ENCODE assay signal across 1 cellular context in genomic region chr19:58400916-58401824, GRCh38.
A peak's percentile ranks its signal among the peaks of the same experiment; 100 is the strongest.
TF ChIP-seq lines count a peak whose summit lies in the region.

No MANE protein-coding gene starts in this region.

TF ChIP-seq in HepG2, 621 proteins besides CTCF, POLR2A, EP300 and RAD21 (continues in another document):
- TF ChIP-seq NR3C1 (CRISPR knock-in tag; IDR thresholded peaks at IDR 0.05), result no peak
- no peak for TF ChIP-seq ZNF142 (CRISPR knock-in tag; IDR thresholded peaks at IDR 0.05)
- TF ChIP-seq ZEB1 (IDR thresholded peaks at IDR 0.05; ENCODE audit: insufficient replicate concordance, low read depth), result no peak
- no peak for TF ChIP-seq NFIC (IDR thresholded peaks at IDR 0.05; ENCODE audit: low read length)
- no peak for TF ChIP-seq REL (CRISPR knock-in tag; conservative IDR thresholded peaks at IDR 0.05)
- no peak for TF ChIP-seq ATF5 (CRISPR knock-in tag; IDR thresholded peaks at IDR 0.05; ENCODE audit: low read depth)
- no peak; the same call in 1 of the 2 replicates for TF ChIP-seq MED1 (CRISPR knock-in tag; IDR thresholded peaks at IDR 0.05)
- TF ChIP-seq SOX5 (CRISPR knock-in tag; IDR thresholded peaks at IDR 0.05; ENCODE audit: borderline replicate concordance), result peak; percentile 44; the same call in 1 of the 2 replicates
- peak; percentile 71 for TF ChIP-seq CEBPG (CRISPR knock-in tag; IDR thresholded peaks at IDR 0.05)
- 0 out of 2 replicates have a peak, but pooled peaks have one; percentile 23 for TF ChIP-seq ZNF350 (CRISPR knock-in tag; IDR thresholded peaks at IDR 0.05; ENCODE audit: borderline replicate concordance, low read depth)
- no peak for TF ChIP-seq ZMAT5 (CRISPR knock-in tag; IDR thresholded peaks at IDR 0.05; ENCODE audit: borderline replicate concordance, low read depth)
- TF ChIP-seq SOX13 (IDR thresholded peaks at IDR 0.05), result no peak
- no peak for TF ChIP-seq SOX13 (CRISPR knock-in tag; conservative IDR thresholded peaks at IDR 0.05 in 1 of 2, IDR thresholded peaks at IDR 0.05 in 1 of 2)
- peak; percentile 71 for TF ChIP-seq GMEB2 (CRISPR knock-in tag; IDR thresholded peaks at IDR 0.05; ENCODE audit: low read depth)
- no peak for TF ChIP-seq ZFP1 (CRISPR knock-in tag; IDR thresholded peaks at IDR 0.05)
- 0 out of 2 replicates have a peak, but pooled peaks have one; percentile 28 for TF ChIP-seq ZGPAT (CRISPR knock-in tag; IDR thresholded peaks at IDR 0.05)
- no peak for TF ChIP-seq ELF3 (CRISPR knock-in tag; IDR thresholded peaks at IDR 0.05)
- no peak; the same call in 1 of the 2 replicates for TF ChIP-seq MED13 (CRISPR knock-in tag; IDR thresholded peaks at IDR 0.05)
- TF ChIP-seq ZNF362 (CRISPR knock-in tag; IDR thresholded peaks at IDR 0.05; ENCODE audit: borderline replicate concordance), result no peak
- TF ChIP-seq NAIF1 (CRISPR knock-in tag; IDR thresholded peaks at IDR 0.05; ENCODE audit: borderline replicate concordance), result peak; percentile 96
- TF ChIP-seq ONECUT2 (CRISPR knock-in tag; IDR thresholded peaks at IDR 0.05), result no peak
- TF ChIP-seq KLF9 (CRISPR knock-in tag; IDR thresholded peaks at IDR 0.05; ENCODE audit: low read depth), result no peak
- no peak for TF ChIP-seq ZNF552 (CRISPR knock-in tag; IDR thresholded peaks at IDR 0.05; ENCODE audit: borderline replicate concordance)
- TF ChIP-seq HINFP (CRISPR knock-in tag; IDR thresholded peaks at IDR 0.05; ENCODE audit: low read depth), result no peak
- TF ChIP-seq RXRA (CRISPR knock-in tag; IDR thresholded peaks at IDR 0.05), result no peak
- TF ChIP-seq ARID5B (CRISPR knock-in tag; IDR thresholded peaks at IDR 0.05), result no peak
- TF ChIP-seq ZNF619 (CRISPR knock-in tag; IDR thresholded peaks at IDR 0.05), result 0 out of 2 replicates have a peak, but pooled peaks have one; percentile 42
- TF ChIP-seq STAT6 (CRISPR knock-in tag; IDR thresholded peaks at IDR 0.05; ENCODE audit: borderline replicate concordance), result no peak
- peak; percentile 82 for TF ChIP-seq TFDP1 (CRISPR knock-in tag; IDR thresholded peaks at IDR 0.05; ENCODE audit: borderline replicate concordance)
- TF ChIP-seq ZBTB42 (CRISPR knock-in tag; IDR thresholded peaks at IDR 0.05), result no peak
- TF ChIP-seq SP2 (CRISPR knock-in tag; IDR thresholded peaks at IDR 0.05), result peak; percentile 91
- no peak for TF ChIP-seq ZFP90 (CRISPR knock-in tag; IDR thresholded peaks at IDR 0.05; ENCODE audit: borderline replicate concordance)
- TF ChIP-seq ZNF512 (CRISPR knock-in tag; IDR thresholded peaks at IDR 0.05), result no peak
- 0 out of 2 replicates have a peak, but pooled peaks have one; percentile 43 for TF ChIP-seq KLF6 (CRISPR knock-in tag; IDR thresholded peaks at IDR 0.05)
- TF ChIP-seq HNF4A (CRISPR knock-in tag; IDR thresholded peaks at IDR 0.05), result no peak
- TF ChIP-seq ZNF558 (CRISPR knock-in tag; IDR thresholded peaks at IDR 0.05; ENCODE audit: borderline replicate concordance), result no peak
